ENCODE assay signal across 34 cellular contexts in the genomic region with DNA sequence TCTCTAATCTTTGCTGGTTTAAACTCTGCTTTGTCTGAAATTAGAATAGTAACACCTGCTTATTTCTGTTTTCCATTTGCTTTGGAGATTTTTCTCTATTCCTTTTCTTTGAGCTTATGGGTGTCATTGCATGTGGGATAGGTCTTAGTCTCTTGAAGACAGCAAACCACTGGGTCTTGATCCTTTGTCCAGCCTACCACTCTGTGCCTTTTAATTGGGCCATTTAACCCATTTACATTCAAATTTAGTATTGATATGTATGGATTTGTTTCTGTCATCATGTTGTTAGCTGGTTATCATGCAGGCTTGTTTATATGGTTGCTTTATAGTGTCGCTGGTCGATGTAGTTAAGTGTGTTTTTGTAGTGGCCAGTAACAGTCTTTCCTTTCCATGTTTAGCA.
"Had no signal": no experiment of that assay in that cellular context is flagged by ENCODE, and none has a peak within 500 bp of the region (broad histone marks: within the 10 kb centered on the region; RNA-seq: fewer than 3 reads in every experiment).

No MANE protein-coding gene starts in this region.

- H3K36me3 ChIP-seq: adrenal gland, ascending aorta, brain microvascular endothelial cell, breast epithelium, cardiac muscle cell had no signal

- DNase-seq: activated effector memory CD4-positive, alpha-beta T cell treated with anti-CD3 and anti-CD28 coated beads, Interleukin-2, amount 50 U/mL, for 16 hours; activated effector memory CD4-positive, alpha-beta T cell treated with Interleukin-2 at 50 U/mL for 16 hours; activated gamma-delta T cell; activated gamma-delta T cell treated with Interleukin-2 at 50 U/mL for 16 hours; activated naive CD4-positive, alpha-beta T cell; activated naive CD4-positive, alpha-beta T cell treated with anti-CD3 and anti-CD28 coated beads for 36 hours; activated naive CD4-positive, alpha-beta T cell treated with anti-CD3 and anti-CD28 coated beads, Interleukin-2, amount 10 ng/mL, durations not matched to agents 7 days and 5 days; activated naive CD4-positive, alpha-beta T cell treated with anti-CD3 and anti-CD28 coated beads, Interleukin-2, amount 50 U/mL, for 16 hours; activated naive CD4-positive, alpha-beta T cell treated with Interleukin-2 at 50 U/mL for 16 hours; activated naive CD8-positive, alpha-beta T cell treated with anti-CD3 and anti-CD28 coated beads for 36 hours; activated naive CD8-positive, alpha-beta T cell treated with anti-CD3 and anti-CD28 coated beads, Interleukin-2, amount 10 ng/mL, durations not matched to agents 7 days and 5 days; activated naive CD8-positive, alpha-beta T cell treated with anti-CD3 and anti-CD28 coated beads, Interleukin-2, amount 50 U/mL, for 24 hours; activated T-cell treated with anti-CD3 and anti-CD28 coated beads, Interleukin-2, amount 50 U/mL, for 1 hour; activated T-cell treated with anti-CD3 and anti-CD28 coated beads, Interleukin-2, amount 50 U/mL, for 24 hours; activated T-cell treated with anti-CD3 and anti-CD28 coated beads, Interleukin-2, amount 50 U/mL, for 4 hours; activated T-cell treated with anti-CD3 and anti-CD28 coated beads, Interleukin-2, amount 50 U/mL, for 48 hours; activated T-cell treated with anti-CD3 and anti-CD28 coated beads, Interleukin-2, amount 50 U/mL, for 72 hours; adrenal gland; amniotic stem cell; amygdala; anterior cingulate cortex; aorta; body of pancreas; brain microvascular endothelial cell; caudate nucleus; central memory CD4-positive, alpha-beta T cell; cerebellar nuclear complex had no signal

- ATAC-seq: activated naive CD4-positive, alpha-beta T cell treated with anti-CD3 and anti-CD28 coated beads, Interleukin-2, amount 50 U/mL, for 72 hours; activated naive CD8-positive, alpha-beta T cell treated with anti-CD3 and anti-CD28 coated beads, Interleukin-2, amount 50 U/mL, for 24 hours; activated T-cell treated with anti-CD3 and anti-CD28 coated beads, Interleukin-2, amount 50 U/mL, for 4 hours; activated T-cell treated with anti-CD3 and anti-CD28 coated beads, Interleukin-2, amount 50 U/mL, for 72 hours; activated T-helper 17 cell treated with anti-CD3 and anti-CD28 coated beads, Interleukin-2, amount 50 U/mL, for 72 hours; body of pancreas had no signal

- H3K27me3 ChIP-seq: adrenal gland, ascending aorta, body of pancreas, brain microvascular endothelial cell, breast epithelium, cardiac muscle cell had no signal

- FAIRE-seq: astrocyte, bronchial epithelial cell had no signal

- H3K27ac ChIP-seq: adrenal gland, ascending aorta, body of pancreas, brain microvascular endothelial cell, breast epithelium, cardiac muscle cell had no signal

- H3K9me3 ChIP-seq: adrenal gland, body of pancreas had no signal

- H3K4me3 ChIP-seq: adrenal gland, ascending aorta, body of pancreas, breast epithelium, cardiac muscle cell had no signal

- H3K4me1 ChIP-seq: adrenal gland, ascending aorta, body of pancreas, breast epithelium had no signal
